Comparison of ENCODE assay signal across 8 cellular contexts in genomic region chr15:34584321-34584668, GRCh38. TPM values are rescaled to one million over a fixed set of nuclear protein-coding genes. Genes with fewer than 3 reads are reported as not detected.
DNase-seq lines count a peak whose midpoint lies in the region; ATAC-seq and TF ChIP-seq lines count a peak whose summit lies in the region.

No MANE protein-coding gene starts in this region.

- no peaks in the 10 kb centered on the region for H3K36me3 Mint-ChIP-seq in naive B cell

- H3K27me3 Mint-ChIP-seq in naive B cell: peaks cover 6 to 14% (median 9%) of the 10 kb centered on the region in 3 donors

- no peak for TF ChIP-seq POLR2A in breast epithelium (IDR thresholded peaks at IDR 0.05)

- H3K4me3 Mint-ChIP-seq in naive B cell: peak overlapping the region; percentile 77 to 94 (median 89)

- peak overlapping the region in 3 of 6 donors; percentile 20 to 90 (median 47) for H3K27ac Mint-ChIP-seq in naive B cell

- no peak for TF ChIP-seq CTCF in AG04450 (IDR thresholded peaks at IDR 0.05; ENCODE audit: low read depth, low read length)
- no peak for TF ChIP-seq CTCF in breast epithelium (IDR thresholded peaks at IDR 0.05)

- H3K4me3 ChIP-seq in AG04450 (ENCODE audit: low read depth, low read length) (peak overlapping the region; percentile 72), breast epithelium (peak overlapping the region; percentile 61 to 89 (median 79))

- DNase-seq in AG04450 (ENCODE audit: low read depth, low spot score): no peak
- no peak for DNase-seq in breast epithelium (ENCODE audit: low spot score in 2 of 2)
- no peak for DNase-seq in naive B cell
- DNase-seq in T-helper 9 cell: no peak
- DNase-seq in UCSD-AML1 (lab: John Stamatoyannopoulos, UW; ENCODE audit: unreplicated experiment): no peak
- DNase-seq in GM19240 (ENCODE audit: insufficient read length, low spot score): no peak

- ATAC-seq in HG03460 (IDR thresholded peaks at IDR 0.05; ENCODE audit: unreplicated experiment) (peak; percentile 1), naive B cell (ENCODE audit: low read depth in 2 of 2) (no peak), GM19351 (IDR thresholded peaks at IDR 0.05; ENCODE audit: unreplicated experiment) (no peak)

- no peaks in the 10 kb centered on the region for H3K9me3 Mint-ChIP-seq in naive B cell

- intact Hi-C loops in breast epithelium (cut with DNase I; ENCODE audit: low total_unique reads): no loop called here

- H3K27ac ChIP-seq in AG04450 (ENCODE audit: low read depth, low read length) (no peak overlapping the region), breast epithelium (no peak overlapping the region)

- H3K9me3 ChIP-seq in AG04450 (ENCODE audit: control insufficient read depth, insufficient read depth, low read length) (no peaks in the 10 kb centered on the region; the same call in 1 of the 2 replicates), breast epithelium (no peaks in the 10 kb centered on the region)

- no peaks in the 10 kb centered on the region for H3K27me3 ChIP-seq in AG04450 (ENCODE audit: control insufficient read depth, insufficient read depth, low read length)
- H3K27me3 ChIP-seq in breast epithelium: no peaks in the 10 kb centered on the region

- CTCF ChIA-PET in AG04450 (lab: Charles Lee): no interaction called here

- no peaks in the 10 kb centered on the region for H3K36me3 ChIP-seq in breast epithelium

- POLR2A ChIA-PET in AG04450 (lab: Yijun Ruan, JAX): no interaction called here

- H3K4me1 ChIP-seq in breast epithelium: peaks cover 4% of the 10 kb centered on the region in 2 donors

- peaks cover 15 to 37% (median 32%) of the 10 kb centered on the region in 3 donors for H3K4me1 Mint-ChIP-seq in naive B cell

RNA-seq across cellular contexts. Expression of gene GOLGA8B, which starts 0.8 kb away (rescaled TPM):
- polyA plus RNA-seq in AG04450 (2011; rRNA removed): 21.3 and 25.6 TPM in 2 replicates
- polyA minus RNA-seq in AG04450 (2011; rRNA and poly(A)+ RNA removed): 9.0 and 12.3 TPM in 2 replicates
- total RNA-seq in breast epithelium: 100 to 1,000 TPM in 2 of 3 donors, 10 to 100 TPM in 1; 94.4 to 180 (median 131) TPM
- 10 to 100 TPM in 2 of 6 donors, 1 to 10 TPM in 4; 2.7 to 11.7 (median 8.0) TPM for polyA plus RNA-seq in naive B cell (ENCODE audit: low read depth in 6 of 6)
